9 cellular contexts compared by ENCODE assay signal in genomic region chr19:38544569-38545315, GRCh38.
A peak's percentile ranks its signal among the peaks of the same experiment; 100 is the strongest.
DNase-seq lines count a peak whose midpoint lies in the region; ATAC-seq and TF ChIP-seq lines count a peak whose summit lies in the region.
"Had no signal": no experiment of that assay in that cellular context is flagged by ENCODE, and none has a peak within 500 bp of the region (broad histone marks: within the 10 kb centered on the region; RNA-seq: fewer than 3 reads in every experiment).

No MANE protein-coding gene starts in this region.

- no peak for TF ChIP-seq EP300 in SK-N-SH (IDR thresholded peaks at IDR 0.05; ENCODE audit: borderline replicate concordance in 1 of 2, low read depth in 1 of 2, low read length in 1 of 2)

- peaks cover 10% of the 10 kb centered on the region for H3F3A ChIP-seq in SK-N-SH (replicated peaks; ENCODE audit: insufficient read depth)

- peak; percentile 83 for TF ChIP-seq RAD21 in SK-N-SH (IDR thresholded peaks at IDR 0.05; ENCODE audit: low read length)

- H3K27ac ChIP-seq in SK-N-SH (ENCODE audit: low read depth in 2 of 2, low read length in 1 of 2) (peak overlapping the region; percentile 71 to 92), coronary artery (peak overlapping the region in 1 of 2 donors; percentile 40)
- H3K27ac ChIP-seq: neutrophil had no signal

- no peaks in the 10 kb centered on the region for H3K9me3 ChIP-seq in SK-N-SH
- H3K9me3 ChIP-seq: neutrophil had no signal

- CTCF ChIA-PET in SK-N-SH (lab: Yijun Ruan, JAX) = interaction anchor here (0.6 to 2.5 kb wide), 18 partner anchors 12 to 642 kb away, joined by 3 to 32 read pairs (median 4); partner anchors contain the start of genes EIF3K, FAM98C and MAP4K1

- no peaks in the 10 kb centered on the region for H3K79me2 ChIP-seq in SK-N-SH (ENCODE audit: insufficient read depth)

- no peaks in the 10 kb centered on the region for H3K36me3 ChIP-seq in SK-N-SH (replicated peaks in 1 of 2; ENCODE audit: control insufficient read depth in 1 of 2, insufficient read depth in 2 of 2, low read length in 1 of 2)
- H3K36me3 ChIP-seq: neutrophil had no signal

- TF ChIP-seq CTCF in SK-N-SH (IDR thresholded peaks at IDR 0.05) = no peak
- TF ChIP-seq CTCF in coronary artery (IDR thresholded peaks at IDR 0.05) = no peak

- H3K27me3 ChIP-seq in SK-N-SH (ENCODE audit: insufficient read depth) = no peaks in the 10 kb centered on the region

- no peaks in the 10 kb centered on the region for H3K9me2 ChIP-seq in SK-N-SH

- no peak for DNase-seq in SK-N-SH
- DNase-seq in NCI-H1048 (lab: John Stamatoyannopoulos, UW) = peak; percentile 29
- no peak for DNase-seq in coronary artery (ENCODE audit: low spot score)
- peak; percentile 76 for DNase-seq in renal cortical epithelial cell (ENCODE audit: low read depth)
- no peak for DNase-seq in NCI-H510A (lab: John Stamatoyannopoulos, UW)
- no peak for DNase-seq in UCSD-AML1 (lab: John Stamatoyannopoulos, UW; ENCODE audit: unreplicated experiment)

- POLR2A ChIA-PET in SK-N-SH (lab: Yijun Ruan, JAX) = interaction anchor here (0.6 to 1.7 kb wide), 4 partner anchors 74 to 386 kb away, joined by 3 to 8 read pairs (median 5); partner anchors contain the start of genes EIF3K, MRPS12 and SARS2

- H2AFZ ChIP-seq in SK-N-SH (ENCODE audit: low read depth) = peak overlapping the region; percentile 82

- H3K4me2 ChIP-seq in SK-N-SH = peak overlapping the region; percentile 67

- 45% methylated on average over 6 of the region's 6 CpGs for WGBS in SK-N-SH (ENCODE audit: low lambda C conversion rate)

- no peaks in the 10 kb centered on the region for H4K20me1 ChIP-seq in SK-N-SH (ENCODE audit: insufficient read depth)

- H3K4me3 ChIP-seq in SK-N-SH (ENCODE audit: low read depth in 2 of 2, low read length in 1 of 2) = peak overlapping the region; percentile 52 to 56
- peak overlapping the region; percentile 47 for H3K4me3 ChIP-seq in coronary artery

- peaks cover 4 to 17% of the 10 kb centered on the region in 2 experiments; a peak in 2 of 4 replicates for H3K4me1 ChIP-seq in SK-N-SH (ENCODE audit: control insufficient read depth in 1 of 2, insufficient read depth in 2 of 2, low read depth in 1 of 2, low read length in 1 of 2)

- peak overlapping the region; percentile 45; the same call in 1 of the 2 replicates for H3K9ac ChIP-seq in SK-N-SH

- no peak for ATAC-seq in SK-N-SH treated with all-trans-retinoic acid at 6 μM for 48 hours
- no peak for ATAC-seq in GM18873 (IDR thresholded peaks at IDR 0.05; ENCODE audit: low FRiP score, unreplicated experiment)

TF ChIP-seq in SK-N-SH, 30 proteins besides CTCF, POLR2A, EP300 and RAD21:
- TF ChIP-seq CHD2 (IDR thresholded peaks at IDR 0.05; ENCODE audit: low read length, partially characterized antibody) (no peak), USF1 (IDR thresholded peaks at IDR 0.05; ENCODE audit: borderline replicate concordance, low read depth) (peak; percentile 70; the same call in 1 of the 2 replicates)

TF ChIP-seq in SK-N-SH treated with all-trans-retinoic acid at 6 μM for 48 hours, 23 proteins besides CTCF, POLR2A, EP300 and RAD21:
- TF ChIP-seq CSDC2 (CRISPR knock-in tag; IDR thresholded peaks at IDR 0.05) = no peak
- TF ChIP-seq TSHZ2 (CRISPR knock-in tag; IDR thresholded peaks at IDR 0.05) = no peak
- TF ChIP-seq PPARA (CRISPR knock-in tag; IDR thresholded peaks at IDR 0.05; ENCODE audit: borderline replicate concordance) = no peak
- TF ChIP-seq ZNF565 (CRISPR knock-in tag; conservative IDR thresholded peaks at IDR 0.05; ENCODE audit: low read depth) = no peak
- TF ChIP-seq OSR1 (CRISPR knock-in tag; IDR thresholded peaks at IDR 0.05) = no peak
- TF ChIP-seq ISL1 (CRISPR knock-in tag; IDR thresholded peaks at IDR 0.05) = no peak
- no peak for TF ChIP-seq TOX (CRISPR knock-in tag; IDR thresholded peaks at IDR 0.05; ENCODE audit: borderline replicate concordance)
- no peak for TF ChIP-seq ZC3H10 (CRISPR knock-in tag; IDR thresholded peaks at IDR 0.05)
- no peak for TF ChIP-seq ZFP3 (CRISPR knock-in tag; IDR thresholded peaks at IDR 0.05)
- TF ChIP-seq ARNTL (CRISPR knock-in tag; IDR thresholded peaks at IDR 0.05; ENCODE audit: borderline replicate concordance, low read depth) = no peak

Comparison
In these comparisons a context has a peak if more than half of its experiments do, and no peak if none do; other contexts are left out.
1. DNase-seq: peak in NCI-H1048 (single experiment) and renal cortical epithelial cell (single experiment); none in SK-N-SH (single experiment), coronary artery (single experiment), NCI-H510A (single experiment) and UCSD-AML1 (single experiment).